17 cellular contexts compared by ENCODE assay signal in the genomic region with DNA sequence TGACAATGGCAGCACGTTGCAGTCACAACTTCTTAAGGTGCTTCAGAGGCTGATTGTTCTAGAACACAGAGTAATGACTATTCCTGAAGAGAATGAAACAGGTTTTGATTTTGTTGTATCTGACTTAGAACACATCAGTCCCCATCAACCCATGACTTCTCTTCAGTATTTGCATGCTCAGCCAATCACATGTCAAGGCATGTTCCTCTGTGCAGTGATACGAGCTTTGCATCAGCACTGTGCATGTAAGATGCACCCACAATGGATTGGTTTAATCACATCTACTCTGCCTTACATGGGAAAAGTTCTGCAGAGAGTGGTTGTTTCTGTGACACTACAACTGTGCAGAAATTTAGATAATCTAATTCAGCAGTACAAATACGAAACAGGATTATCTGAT. TPM values are rescaled to one million over a fixed set of nuclear protein-coding genes. Genes with fewer than 3 reads are reported as not detected.
DNase-seq lines count a peak whose midpoint lies in the region; ATAC-seq, FAIRE-seq and TF ChIP-seq lines count a peak whose summit lies in the region.
"Had no signal": no experiment of that assay in that cellular context is flagged by ENCODE, and none has a peak within 500 bp of the region (broad histone marks: within the 10 kb centered on the region; RNA-seq: fewer than 3 reads in every experiment).

No MANE protein-coding gene starts in this region.

- no peak overlapping the region for H2BK12ac ChIP-seq in mesenchymal stem cell (ENCODE audit: low read length in 2 of 2)

- no peaks in the 10 kb centered on the region for H3K4me1 ChIP-seq in mesenchymal stem cell (ENCODE audit: control insufficient read depth, insufficient read depth, low read depth, low read length)
- H3K4me1 ChIP-seq: BLaER1 had no signal

- no peak overlapping the region for H3K23ac ChIP-seq in mesenchymal stem cell (ENCODE audit: low read length in 2 of 2)

- H3K9ac ChIP-seq in mesenchymal stem cell (ENCODE audit: low read length): no peak overlapping the region
- H3K9ac ChIP-seq: BLaER1 had no signal

- WGBS in mesenchymal stem cell: no CpG with 5 or more reads among the region's 3 CpGs

- H2AK5ac ChIP-seq in mesenchymal stem cell (ENCODE audit: low read length, severe bottlenecking): no peak overlapping the region

- H2BK15ac ChIP-seq in mesenchymal stem cell (ENCODE audit: low read depth, poor library complexity, severe bottlenecking): no peak overlapping the region

- ATAC-seq in left colon (peak; percentile 10), HG03469 (IDR thresholded peaks at IDR 0.05; ENCODE audit: unreplicated experiment) (no peak)
- ATAC-seq: HCT116 had no signal

- H2AFZ ChIP-seq in mesenchymal stem cell (ENCODE audit: low read depth, low read length): no peak overlapping the region

- no peak for TF ChIP-seq POLR2A in GM12891 (IDR thresholded peaks at IDR 0.05; ENCODE audit: low read depth, low read length)

- FAIRE-seq in GM12891 (lab: Jason Lieb, UNC): peak; percentile 23

- no peak overlapping the region for H2BK5ac ChIP-seq in mesenchymal stem cell (ENCODE audit: low read depth, low read length, poor library complexity, severe bottlenecking)

- H3K4me2 ChIP-seq in mesenchymal stem cell (ENCODE audit: low read length, poor library complexity, severe bottlenecking): no peak overlapping the region
- H3K4me2 ChIP-seq: BLaER1 had no signal

- H3K14ac ChIP-seq in mesenchymal stem cell (ENCODE audit: low read length in 2 of 2): no peak overlapping the region

- H4K91ac ChIP-seq in mesenchymal stem cell (ENCODE audit: low read length): no peak overlapping the region

- H3K4me3 ChIP-seq in mesenchymal stem cell (ENCODE audit: insufficient read depth in 1 of 2, low read depth in 1 of 2, low read length in 2 of 2): no peak overlapping the region
- H3K4me3 ChIP-seq: BLaER1 had no signal

- no peaks in the 10 kb centered on the region for H3K9me3 ChIP-seq in mesenchymal stem cell (ENCODE audit: control insufficient read depth, low read length)
- H3K9me3 ChIP-seq: BLaER1 had no signal

- no peak overlapping the region for H2BK120ac ChIP-seq in mesenchymal stem cell (ENCODE audit: low read depth, low read length)

- H3K27ac ChIP-seq in epithelial cell of prostate (no peak overlapping the region), mesenchymal stem cell (ENCODE audit: low read length, poor library complexity, severe bottlenecking) (no peak overlapping the region)
- H3K27ac ChIP-seq: BLaER1 had no signal

- H4K8ac ChIP-seq in mesenchymal stem cell (ENCODE audit: low read length): no peak overlapping the region

- DNase-seq in GM12891 (ENCODE audit: insufficient read length, low spot score): no peak
- DNase-seq in SK-N-DZ (ENCODE audit: low spot score): peak; percentile 9
- peak; percentile 33 for DNase-seq in epithelial cell of prostate (ENCODE audit: low read depth, low spot score)
- DNase-seq in left colon: no peak
- DNase-seq in stimulated activated CD4-positive, alpha-beta T cell treated with anti-CD3 and anti-CD28 coated beads, Interleukin-4, amount 100 ng/mL, for 24 hours: no peak
- DNase-seq in mesenchymal stem cell: no peak
- DNase-seq: 8988T; CD4-positive, alpha-beta memory T cell; DMS153; DMS79; GDM1; GOT3; H7; HFFc6 had no signal

- H3K36me3 ChIP-seq in mesenchymal stem cell (ENCODE audit: control insufficient read depth in 1 of 2, insufficient read depth in 2 of 2, low read depth in 1 of 2, low read length in 2 of 2): peaks cover 0 to 93% of the 10 kb centered on the region in 2 experiments

- H3K18ac ChIP-seq in mesenchymal stem cell (ENCODE audit: low read depth in 1 of 2, low read length in 2 of 2): no peak overlapping the region

- H3K27me3 ChIP-seq in mesenchymal stem cell (ENCODE audit: control insufficient read depth in 1 of 2, insufficient read depth in 1 of 2, low read length in 2 of 2): no peaks in the 10 kb centered on the region
- H3K27me3 ChIP-seq: BLaER1 had no signal

- H3K4ac ChIP-seq in mesenchymal stem cell (ENCODE audit: low read depth in 1 of 2, low read length in 2 of 2): no peak overlapping the region

- intact Hi-C loops in left colon (cut with DNase I, micrococcal nuclease): no loop called here

- H3K79me1 ChIP-seq in mesenchymal stem cell (replicated peaks; ENCODE audit: low read length, poor library complexity, severe bottlenecking): no peaks in the 10 kb centered on the region

TF ChIP-seq in GM12891, 5 proteins besides CTCF, POLR2A, EP300 and RAD21:
- TF ChIP-seq SPI1 (IDR thresholded peaks at IDR 0.05; ENCODE audit: low read depth, low read length): no peak
- TF ChIP-seq TAF1 (IDR thresholded peaks at IDR 0.05; ENCODE audit: low read depth, low read length): no peak
- TF ChIP-seq POLR2AphosphoS5 (IDR thresholded peaks at IDR 0.05; ENCODE audit: low read depth, low read length): no peak
- no peak for TF ChIP-seq PAX5 (IDR thresholded peaks at IDR 0.05; ENCODE audit: insufficient read depth, low read length, severe bottlenecking)
- TF ChIP-seq POU2F2 (IDR thresholded peaks at IDR 0.05; ENCODE audit: low read depth, low read length): no peak
TF ChIP-seq in GM12891: peak in this region for 0.

RNA-seq across cellular contexts. Expression of a gene that starts 54.3 kb away (rescaled TPM):
- 10.8 TPM for polyA plus RNA-seq in GM12891 (2012; ENCODE audit: low read depth, missing spikeins)
- polyA plus RNA-seq in SK-N-DZ (2014; cell fraction: cytosol; rRNA removed): 27.0 and 31.6 TPM in 2 replicates
- polyA plus RNA-seq in SK-N-DZ (2014; cell fraction: nucleus; rRNA removed): 36.8 and 49.5 TPM in 2 replicates
- 10 to 100 TPM; 36.8 to 46.7 TPM for total RNA-seq in left colon
- polyA plus RNA-seq in mesenchymal stem cell (2013, experiment 1 of 2): 45.4 TPM
- 46.8 TPM for polyA plus RNA-seq in mesenchymal stem cell (2013, experiment 2 of 2)

RNA-seq across cellular contexts. Expression of a gene that starts 54.4 kb away (rescaled TPM):
- polyA plus RNA-seq in GM12891 (2012; ENCODE audit: low read depth, missing spikeins): 2.8 TPM
- polyA plus RNA-seq in SK-N-DZ (2014; cell fraction: cytosol; rRNA removed): 3.7 and 4.0 TPM in 2 replicates
- 8.0 and 9.6 TPM in 2 replicates for polyA plus RNA-seq in SK-N-DZ (2014; cell fraction: nucleus; rRNA removed)
- total RNA-seq in left colon: 1 to 10 TPM; 2.8 to 3.3 TPM
- polyA plus RNA-seq in mesenchymal stem cell (2013, experiment 1 of 2): 6.0 TPM
- polyA plus RNA-seq in mesenchymal stem cell (2013, experiment 2 of 2): 6.4 TPM

Comparison
In these comparisons a context has a peak if more than half of its experiments do, and no peak if none do; other contexts are left out.
1. DNase-seq: peak in SK-N-DZ (single experiment) and epithelial cell of prostate (single experiment); none in GM12891 (single experiment), left colon (0 of 2), stimulated activated CD4-positive, alpha-beta T cell treated with anti-CD3 and anti-CD28 coated beads, Interleukin-4, amount 100 ng/mL, for 24 hours (single experiment) and mesenchymal stem cell (single experiment).